8 cellular contexts compared by ENCODE assay signal in the genomic region with DNA sequence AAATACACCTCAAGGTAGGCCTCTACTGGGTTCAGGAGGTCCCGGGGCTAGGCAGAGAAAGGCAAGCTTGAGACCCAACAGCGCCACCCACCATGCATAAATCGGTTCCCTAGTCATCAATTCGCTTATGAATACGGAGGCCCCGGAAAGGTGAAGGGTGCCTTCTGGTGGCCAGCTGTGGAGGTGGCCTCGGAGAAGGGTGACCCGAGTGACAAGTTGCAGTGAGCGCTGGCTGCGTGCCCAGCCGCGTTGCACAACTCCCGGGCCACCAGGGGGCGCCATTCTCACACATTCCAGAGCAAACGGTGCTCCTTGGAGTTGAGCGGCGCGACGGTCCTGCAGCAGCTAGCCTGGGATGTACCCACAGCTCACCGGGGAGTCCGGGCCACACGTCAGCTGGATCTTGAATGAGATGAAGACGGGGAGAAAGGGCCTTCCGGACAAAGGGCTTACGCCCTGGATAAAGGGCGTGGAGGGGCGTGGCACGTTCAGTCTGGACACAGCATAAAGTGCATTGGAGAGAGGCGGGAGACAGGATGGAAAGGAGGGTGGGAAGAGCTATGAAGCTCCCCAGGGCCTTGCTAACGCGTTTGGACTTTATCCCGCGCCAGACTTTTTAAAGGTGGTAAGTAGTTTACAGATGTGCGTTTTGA. TPM values are rescaled to one million over a fixed set of nuclear protein-coding genes. Genes with fewer than 3 reads are reported as not detected.
DNase-seq lines count a peak whose midpoint lies in the region; ATAC-seq and TF ChIP-seq lines count a peak whose summit lies in the region.

No MANE protein-coding gene starts in this region.

- H3K9me3 Mint-ChIP-seq in naive B cell: peaks cover 0 to 2% (median 0%) of the 10 kb centered on the region in 7 donors
- no peaks in the 10 kb centered on the region for H3K9me3 Mint-ChIP-seq in stimulated activated memory B cell treated with anti-CD40 and anti-IgM and Interleukin-4, amounts not matched to agents 10 μg/mL and 1 μg/mL and 100 μg/mL, for 72 hours

- peak; percentile 100 for DNase-seq in DMS53 (lab: John Stamatoyannopoulos, UW)
- DNase-seq in OCI-M1 (lab: John Stamatoyannopoulos, UW): peak; percentile 97
- peak; percentile 99 for DNase-seq in activated T-cell treated with anti-CD3 and anti-CD28 coated beads for 4 hours
- DNase-seq in naive B cell: peak; percentile 93

- TF ChIP-seq RAD21 in Ishikawa (IDR thresholded peaks at IDR 0.05; ENCODE audit: low read depth): peak; percentile 88

- peak overlapping the region; percentile 82 to 99 (median 93) for H3K27ac Mint-ChIP-seq in naive B cell
- peak overlapping the region; percentile 78 for H3K27ac Mint-ChIP-seq in stimulated activated memory B cell treated with anti-CD40 and anti-IgM and Interleukin-4, amounts not matched to agents 10 μg/mL and 1 μg/mL and 100 μg/mL, for 72 hours

- H3K27me3 Mint-ChIP-seq in naive B cell: no peaks in the 10 kb centered on the region
- H3K27me3 Mint-ChIP-seq in stimulated activated memory B cell treated with anti-CD40 and anti-IgM and Interleukin-4, amounts not matched to agents 10 μg/mL and 1 μg/mL and 100 μg/mL, for 72 hours: no peaks in the 10 kb centered on the region

- ATAC-seq in GM21619 (IDR thresholded peaks at IDR 0.05; ENCODE audit: unreplicated experiment) (peak; percentile 76), esophagus mucosa (peak; percentile 86), naive B cell (ENCODE audit: low read depth in 2 of 2) (peak; percentile 82 to 84)
- peak; percentile 96 for ATAC-seq in stimulated activated memory B cell treated with anti-CD40 and anti-IgM and Interleukin-4, amounts not matched to agents 10 μg/mL and 1 μg/mL and 100 μg/mL, for 72 hours

- peak; percentile 32; the same call in 1 of the 2 replicates for TF ChIP-seq EP300 in Ishikawa (IDR thresholded peaks at IDR 0.05; ENCODE audit: borderline replicate concordance)

- H3K4me1 Mint-ChIP-seq in naive B cell: peaks cover 31 to 64% (median 35%) of the 10 kb centered on the region in 3 donors
- peaks cover 43% of the 10 kb centered on the region for H3K4me1 Mint-ChIP-seq in stimulated activated memory B cell treated with anti-CD40 and anti-IgM and Interleukin-4, amounts not matched to agents 10 μg/mL and 1 μg/mL and 100 μg/mL, for 72 hours

- peak overlapping the region; percentile 94 to 99 (median 97) for H3K4me3 Mint-ChIP-seq in naive B cell
- peak overlapping the region; percentile 87 for H3K4me3 Mint-ChIP-seq in stimulated activated memory B cell treated with anti-CD40 and anti-IgM and Interleukin-4, amounts not matched to agents 10 μg/mL and 1 μg/mL and 100 μg/mL, for 72 hours

- H3K36me3 Mint-ChIP-seq in naive B cell: no peaks in the 10 kb centered on the region
- H3K36me3 Mint-ChIP-seq in stimulated activated memory B cell treated with anti-CD40 and anti-IgM and Interleukin-4, amounts not matched to agents 10 μg/mL and 1 μg/mL and 100 μg/mL, for 72 hours: no peaks in the 10 kb centered on the region

TF ChIP-seq in Ishikawa, 13 proteins besides CTCF, POLR2A, EP300 and RAD21:
- TF ChIP-seq NFIC (IDR thresholded peaks at IDR 0.05) (peak; percentile 99), FOXM1 (IDR thresholded peaks at IDR 0.05; ENCODE audit: borderline replicate concordance, low read depth) (peak; percentile 60; the same call in 1 of the 2 replicates), TEAD4 (IDR thresholded peaks at IDR 0.05) (peak; percentile 96), CREB1 (IDR thresholded peaks at IDR 0.05; ENCODE audit: low read depth) (no peak), YY1 (IDR thresholded peaks at IDR 0.05; ENCODE audit: low read depth) (peak; percentile 55; the same call in 1 of the 2 replicates), CEBPB (IDR thresholded peaks at IDR 0.05) (peak; percentile 96), EGR1 (IDR thresholded peaks at IDR 0.05) (no peak), TCF12 (IDR thresholded peaks at IDR 0.05; ENCODE audit: low read depth) (peak; percentile 71), ZBTB7A (IDR thresholded peaks at IDR 0.05; ENCODE audit: low read depth) (peak; percentile 51; the same call in 1 of the 2 replicates), TAF1 (IDR thresholded peaks at IDR 0.05; ENCODE audit: low read depth) (no peak; the same call in 1 of the 2 replicates)
- TF ChIP-seq, protein P1, sequence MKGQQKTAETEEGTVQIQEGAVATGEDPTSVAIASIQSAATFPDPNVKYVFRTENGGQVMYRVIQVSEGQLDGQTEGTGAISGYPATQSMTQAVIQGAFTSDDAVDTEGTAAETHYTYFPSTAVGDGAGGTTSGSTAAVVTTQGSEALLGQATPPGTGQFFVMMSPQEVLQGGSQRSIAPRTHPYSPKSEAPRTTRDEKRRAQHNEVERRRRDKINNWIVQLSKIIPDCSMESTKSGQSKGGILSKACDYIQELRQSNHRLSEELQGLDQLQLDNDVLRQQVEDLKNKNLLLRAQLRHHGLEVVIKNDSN (IDR thresholded peaks at IDR 0.05): no peak; the same call in none of the 2 replicates
- TF ChIP-seq, protein P2, sequence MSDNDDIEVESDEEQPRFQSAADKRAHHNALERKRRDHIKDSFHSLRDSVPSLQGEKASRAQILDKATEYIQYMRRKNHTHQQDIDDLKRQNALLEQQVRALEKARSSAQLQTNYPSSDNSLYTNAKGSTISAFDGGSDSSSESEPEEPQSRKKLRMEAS (IDR thresholded peaks at IDR 0.05): peak; percentile 90
- TF ChIP-seq, protein P3, sequence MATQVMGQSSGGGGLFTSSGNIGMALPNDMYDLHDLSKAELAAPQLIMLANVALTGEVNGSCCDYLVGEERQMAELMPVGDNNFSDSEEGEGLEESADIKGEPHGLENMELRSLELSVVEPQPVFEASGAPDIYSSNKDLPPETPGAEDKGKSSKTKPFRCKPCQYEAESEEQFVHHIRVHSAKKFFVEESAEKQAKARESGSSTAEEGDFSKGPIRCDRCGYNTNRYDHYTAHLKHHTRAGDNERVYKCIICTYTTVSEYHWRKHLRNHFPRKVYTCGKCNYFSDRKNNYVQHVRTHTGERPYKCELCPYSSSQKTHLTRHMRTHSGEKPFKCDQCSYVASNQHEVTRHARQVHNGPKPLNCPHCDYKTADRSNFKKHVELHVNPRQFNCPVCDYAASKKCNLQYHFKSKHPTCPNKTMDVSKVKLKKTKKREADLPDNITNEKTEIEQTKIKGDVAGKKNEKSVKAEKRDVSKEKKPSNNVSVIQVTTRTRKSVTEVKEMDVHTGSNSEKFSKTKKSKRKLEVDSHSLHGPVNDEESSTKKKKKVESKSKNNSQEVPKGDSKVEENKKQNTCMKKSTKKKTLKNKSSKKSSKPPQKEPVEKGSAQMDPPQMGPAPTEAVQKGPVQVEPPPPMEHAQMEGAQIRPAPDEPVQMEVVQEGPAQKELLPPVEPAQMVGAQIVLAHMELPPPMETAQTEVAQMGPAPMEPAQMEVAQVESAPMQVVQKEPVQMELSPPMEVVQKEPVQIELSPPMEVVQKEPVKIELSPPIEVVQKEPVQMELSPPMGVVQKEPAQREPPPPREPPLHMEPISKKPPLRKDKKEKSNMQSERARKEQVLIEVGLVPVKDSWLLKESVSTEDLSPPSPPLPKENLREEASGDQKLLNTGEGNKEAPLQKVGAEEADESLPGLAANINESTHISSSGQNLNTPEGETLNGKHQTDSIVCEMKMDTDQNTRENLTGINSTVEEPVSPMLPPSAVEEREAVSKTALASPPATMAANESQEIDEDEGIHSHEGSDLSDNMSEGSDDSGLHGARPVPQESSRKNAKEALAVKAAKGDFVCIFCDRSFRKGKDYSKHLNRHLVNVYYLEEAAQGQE (IDR thresholded peaks at IDR 0.05; ENCODE audit: low read depth): no peak

RNA-seq across cellular contexts. Expression of a gene that starts 20.4 kb away (rescaled TPM):
- total RNA-seq in esophagus mucosa: 1,660 TPM
- 1,000 to 10,000 TPM; 5,825 to 8,742 (median 6,750) TPM for polyA plus RNA-seq in naive B cell (ENCODE audit: low read depth in 6 of 6)

RNA-seq across cellular contexts. Expression of a gene that starts 45.0 kb away (rescaled TPM):
- total RNA-seq in esophagus mucosa: 0.24 TPM
- 10 to 100 TPM in 3 of 6 donors, 1 to 10 TPM in 3; 6.5 to 12.3 (median 9.4) TPM for polyA plus RNA-seq in naive B cell (ENCODE audit: low read depth in 6 of 6)

RNA-seq across cellular contexts. Expression of a gene that starts 45.1 kb away (rescaled TPM):
- 80.7 TPM for total RNA-seq in esophagus mucosa
- polyA plus RNA-seq in naive B cell (ENCODE audit: low read depth in 6 of 6): 10 to 100 TPM; 19.3 to 41.3 (median 25.9) TPM

Comparison
In these comparisons a context has a peak if more than half of its experiments do, and no peak if none do; other contexts are left out.
1. Peak in every context shown above with its lines: DNase-seq and ATAC-seq.